ENCODE assay signal across 8 cellular contexts in genomic region chr11:117096140-117096972, GRCh38. TPM values are rescaled to one million over a fixed set of nuclear protein-coding genes. Genes with fewer than 3 reads are reported as not detected.
DNase-seq lines count a peak whose midpoint lies in the region; ATAC-seq and TF ChIP-seq lines count a peak whose summit lies in the region.

No MANE protein-coding gene starts in this region.

- H3K27ac ChIP-seq in DOHH2 (ENCODE audit: low read depth, low read length) (no peak overlapping the region), HCT116 (ENCODE audit: low read depth, low read length) (no peak overlapping the region), PC-9 (no peak overlapping the region), iPS-18a (ENCODE audit: low read length) (no peak overlapping the region), smooth muscle cell (ENCODE audit: low read depth) (peak overlapping the region; percentile 63)

- H3K4me3 Mint-ChIP-seq in activated naive CD8-positive, alpha-beta T cell treated with anti-CD3 and anti-CD28 coated beads for 36 hours: peak overlapping the region; percentile 91

- H3K27ac Mint-ChIP-seq in activated naive CD8-positive, alpha-beta T cell treated with anti-CD3 and anti-CD28 coated beads for 36 hours: peak overlapping the region; percentile 84

- H3K9me2 ChIP-seq in DOHH2 (replicated peaks; ENCODE audit: control insufficient read depth, low read length) (no peaks in the 10 kb centered on the region), HCT116 (ENCODE audit: insufficient read depth) (no peaks in the 10 kb centered on the region), PC-9 (ENCODE audit: insufficient read depth) (no peaks in the 10 kb centered on the region)

- no peaks in the 10 kb centered on the region; the same call in 1 of the 2 replicates for H3K36me3 ChIP-seq in DOHH2 (ENCODE audit: control insufficient read depth, low read length)
- H3K36me3 ChIP-seq in HCT116 (ENCODE audit: control insufficient read depth in 1 of 2, insufficient read depth in 2 of 2, low read length in 2 of 2): no peaks in the 10 kb centered on the region
- H3K36me3 ChIP-seq in PC-9 (ENCODE audit: low read depth): no peaks in the 10 kb centered on the region
- no peaks in the 10 kb centered on the region for H3K36me3 ChIP-seq in iPS-18a (ENCODE audit: control insufficient read depth, low read depth, low read length)
- H3K36me3 ChIP-seq in smooth muscle cell (ENCODE audit: low read depth): no peaks in the 10 kb centered on the region

- H2AFZ ChIP-seq in HCT116 (ENCODE audit: low read depth, low read length, poor library complexity, severe bottlenecking): no peak overlapping the region
- H2AFZ ChIP-seq in PC-9: no peak overlapping the region
- no peak overlapping the region for H2AFZ ChIP-seq in smooth muscle cell (ENCODE audit: low read depth)

- H3K27me3 Mint-ChIP-seq in activated naive CD8-positive, alpha-beta T cell treated with anti-CD3 and anti-CD28 coated beads for 36 hours: no peaks in the 10 kb centered on the region

- CTCF ChIA-PET in HCT116 (lab: Charles Lee) (interaction anchor here (1.0 kb wide), 2 partner anchors 217 to 305 kb away, joined by 3 read pairs; partner anchors contain the start of gene APOA5), PC-9 (lab: Charles Lee) (no interaction called here)

- RAD21 ChIA-PET in HCT116 (lab: Charles Lee; ENCODE audit: low non-redundant PET in 1 of 2, low total read pairs in 2 of 2, uncharacterized antibody in 2 of 2, unreplicated experiment in 2 of 2): no interaction called here

- no peaks in the 10 kb centered on the region for H3K9me3 ChIP-seq in DOHH2 (ENCODE audit: control insufficient read depth, insufficient read depth, low read length)
- H3K9me3 ChIP-seq in HCT116 (ENCODE audit: control insufficient read depth in 1 of 2, insufficient read depth in 1 of 2, low read depth in 1 of 2, low read length in 2 of 2): no peaks in the 10 kb centered on the region
- H3K9me3 ChIP-seq in PC-9 (ENCODE audit: insufficient read depth, low read depth): no peaks in the 10 kb centered on the region
- no peaks in the 10 kb centered on the region for H3K9me3 ChIP-seq in iPS-18a (ENCODE audit: control insufficient read depth, low read depth, low read length)
- no peaks in the 10 kb centered on the region for H3K9me3 ChIP-seq in smooth muscle cell (replicated peaks; ENCODE audit: low read depth)

- H3F3A ChIP-seq in DOHH2 (ENCODE audit: control insufficient read depth, insufficient read depth): 0 out of 2 replicates have a peak, but pooled peaks cover 2% of the 10 kb centered on the region
- peaks cover 27% of the 10 kb centered on the region for H3F3A ChIP-seq in PC-9 (ENCODE audit: insufficient read depth, low read depth)
- H3F3A ChIP-seq in smooth muscle cell (ENCODE audit: low read depth): no peaks in the 10 kb centered on the region

- peaks cover 8% of the 10 kb centered on the region for H3K9me3 Mint-ChIP-seq in activated naive CD8-positive, alpha-beta T cell treated with anti-CD3 and anti-CD28 coated beads for 36 hours

- no peak for TF ChIP-seq POLR2A in HCT116 (IDR thresholded peaks at IDR 0.05; ENCODE audit: borderline replicate concordance, extremely low read depth, insufficient read depth, insufficient read length)

- H3K4me1 Mint-ChIP-seq in activated naive CD8-positive, alpha-beta T cell treated with anti-CD3 and anti-CD28 coated beads for 36 hours: peaks cover 61% of the 10 kb centered on the region

- POLR2A ChIA-PET in HCT116 (lab: Charles Lee): interaction anchor here (0.9 kb wide), 1 partner anchor 8 kb away, joined by 3 read pairs; no protein-coding TSS in a partner anchor
- POLR2A ChIA-PET in PC-9 (lab: Charles Lee; ENCODE audit: unreplicated experiment): no interaction called here

- DNase-seq in HCT116 (ENCODE audit: low read depth, low spot score): no peak
- DNase-seq in PC-9: no peak
- peak; percentile 36 for DNase-seq in activated naive CD8-positive, alpha-beta T cell treated with anti-CD3 and anti-CD28 coated beads for 36 hours
- no peak for DNase-seq in smooth muscle cell (lab: John Stamatoyannopoulos, UW; ENCODE audit: unreplicated experiment)
- no peak for DNase-seq in omental fat pad (ENCODE audit: low spot score)

- 53% methylated on average over 6 of the region's 6 CpGs for WGBS in smooth muscle cell (ENCODE audit: low lambda C conversion rate)

- H4K20me1 ChIP-seq in DOHH2 (ENCODE audit: control insufficient read depth, insufficient read depth, low read depth, low read length) (peaks cover 13% of the 10 kb centered on the region; the same call in 1 of the 2 replicates), HCT116 (ENCODE audit: insufficient read depth) (no peaks in the 10 kb centered on the region), PC-9 (ENCODE audit: insufficient read depth) (peaks cover 30% of the 10 kb centered on the region), smooth muscle cell (ENCODE audit: low read depth) (peaks cover 60% of the 10 kb centered on the region)

- TF ChIP-seq RAD21 in HCT116 (IDR thresholded peaks at IDR 0.05; ENCODE audit: low read depth): peak; percentile 45; the same call in 1 of the 2 replicates

- H3K4me2 ChIP-seq in DOHH2 (ENCODE audit: low read length) (peak overlapping the region; percentile 76), HCT116 (ENCODE audit: low read length) (peak overlapping the region; percentile 96), PC-9 (peak overlapping the region; percentile 89), smooth muscle cell (peak overlapping the region; percentile 82)

- ATAC-seq in HCT116 (no peak), HG03571 (IDR thresholded peaks at IDR 0.05; ENCODE audit: unreplicated experiment) (no peak), omental fat pad (ENCODE audit: low FRiP score) (no peak)

- BruUV-seq in HCT116 (replicated peaks; lab: Mats Ljungman, UMichigan): no TSS peak
- TSS peak; percentile 45 for BruUV-seq in PC-9 (replicated peaks; lab: Mats Ljungman, UMichigan)

- TF ChIP-seq CTCF in DOHH2 (IDR thresholded peaks at IDR 0.05; ENCODE audit: low read depth, low read length, poor library complexity, severe bottlenecking) (no peak), HCT116 (IDR thresholded peaks at IDR 0.05 in 2 of 3, conservative IDR thresholded peaks at IDR 0.05 in 1 of 3; ENCODE audit: borderline replicate concordance in 1 of 3, insufficient read depth in 1 of 3, low read depth in 2 of 3, low read length in 2 of 3) (peak in 2 of 3 experiments; percentile 12 to 14; a peak in 1 of 6 replicates), PC-9 (conservative IDR thresholded peaks at IDR 0.05) (no peak), smooth muscle cell (IDR thresholded peaks at IDR 0.05; ENCODE audit: borderline replicate concordance, insufficient read depth, poor library complexity, severe bottlenecking) (no peak), omental fat pad (IDR thresholded peaks at IDR 0.05) (no peak)

- no peaks in the 10 kb centered on the region for H3K27me3 ChIP-seq in DOHH2 (ENCODE audit: control insufficient read depth, low read length)
- H3K27me3 ChIP-seq in HCT116 (ENCODE audit: insufficient read depth, low read length): no peaks in the 10 kb centered on the region
- H3K27me3 ChIP-seq in PC-9 (ENCODE audit: insufficient read depth, low read depth): no peaks in the 10 kb centered on the region
- no peaks in the 10 kb centered on the region for H3K27me3 ChIP-seq in iPS-18a (ENCODE audit: control insufficient read depth, insufficient read depth, low read length)
- no peaks in the 10 kb centered on the region for H3K27me3 ChIP-seq in smooth muscle cell (ENCODE audit: low read depth)

- H3K4me1 ChIP-seq in DOHH2 (ENCODE audit: control insufficient read depth, low read length) (peaks cover 41% of the 10 kb centered on the region), HCT116 (ENCODE audit: control insufficient read depth in 1 of 2, insufficient read depth in 2 of 2, low read length in 2 of 2) (peaks cover 23 to 36% of the 10 kb centered on the region in 2 experiments), PC-9 (replicated peaks; ENCODE audit: insufficient read depth) (peaks cover 43% of the 10 kb centered on the region), iPS-18a (ENCODE audit: control insufficient read depth, low read depth, low read length) (peaks cover 22% of the 10 kb centered on the region), smooth muscle cell (ENCODE audit: low read depth) (peaks cover 33% of the 10 kb centered on the region)

- H3K79me2 ChIP-seq in DOHH2 (ENCODE audit: control insufficient read depth, low read length) (peaks cover 70% of the 10 kb centered on the region), HCT116 (ENCODE audit: insufficient read depth, low read length) (peaks cover 66% of the 10 kb centered on the region), PC-9 (ENCODE audit: low read depth) (peaks cover 67% of the 10 kb centered on the region), smooth muscle cell (ENCODE audit: low read depth) (peaks cover 64% of the 10 kb centered on the region)

- H3K36me3 Mint-ChIP-seq in activated naive CD8-positive, alpha-beta T cell treated with anti-CD3 and anti-CD28 coated beads for 36 hours: peaks cover 20% of the 10 kb centered on the region

- H3K9ac ChIP-seq in HCT116 (ENCODE audit: low read length) (no peak overlapping the region), iPS-18a (ENCODE audit: low read length) (no peak overlapping the region), smooth muscle cell (ENCODE audit: low read depth) (peak overlapping the region; percentile 14)

- peak overlapping the region; percentile 77 for H3K4me3 ChIP-seq in DOHH2 (ENCODE audit: low read length)
- H3K4me3 ChIP-seq in HCT116 (replicated peaks in 1 of 2; ENCODE audit: low read depth in 1 of 2, low read length in 2 of 2): peak overlapping the region; percentile 79 to 83; a peak in 3 of 4 replicates
- peak overlapping the region; percentile 85; the same call in 1 of the 2 replicates for H3K4me3 ChIP-seq in PC-9
- peak overlapping the region; percentile 63 for H3K4me3 ChIP-seq in iPS-18a (ENCODE audit: low read length)
- peak overlapping the region; percentile 86 for H3K4me3 ChIP-seq in smooth muscle cell

- intact Hi-C loops in HCT116 (cut with micrococcal nuclease): loop anchor here (2.0 kb wide), 1 partner anchor 216 kb away; no protein-coding TSS in a partner anchor
- intact Hi-C loops in PC-9 (cut with micrococcal nuclease; ENCODE audit: unreplicated experiment): loop anchor here (5.0 to 10.0 kb wide), 2 partner anchors 69 to 112 kb away; no protein-coding TSS in a partner anchor

RNA-seq across cellular contexts. Expression of gene SIK3, which starts 1.9 kb away (rescaled TPM):
- total RNA-seq in HCT116 (2021; ENCODE audit: unreplicated experiment) (21.0 TPM), PC-9 (2021) (28.6 and 30.2 TPM in 2 replicates), smooth muscle cell (8.7 and 11.9 TPM in 2 replicates), omental fat pad (10 to 100 TPM; 31.2 to 54.6 (median 50.2) TPM)
- 14.4 and 14.7 TPM in 2 replicates for polyA plus RNA-seq in HCT116 (2012)
- 10 to 100 TPM; 22.8 to 24.0 TPM for total RNA-seq in activated naive CD8-positive, alpha-beta T cell treated with anti-CD3 and anti-CD28 coated beads for 36 hours
- 11.0 and 11.8 TPM in 2 replicates for polyA plus RNA-seq in smooth muscle cell

RNA-seq across cellular contexts. Expression of gene PAFAH1B2, which starts 47.7 kb away (rescaled TPM):
- total RNA-seq in HCT116 (2021; ENCODE audit: unreplicated experiment) (154 TPM), PC-9 (2021) (83.7 and 91.3 TPM in 2 replicates), smooth muscle cell (140 and 146 TPM in 2 replicates), omental fat pad (100 to 1,000 TPM in 2 of 4 donors, 10 to 100 TPM in 2; 76.0 to 108 (median 98.6) TPM)
- polyA plus RNA-seq in HCT116 (2012): 40.3 and 47.9 TPM in 2 replicates
- total RNA-seq in activated naive CD8-positive, alpha-beta T cell treated with anti-CD3 and anti-CD28 coated beads for 36 hours: 10 to 100 TPM; 67.5 to 67.6 TPM
- polyA plus RNA-seq in smooth muscle cell: 30.7 and 42.9 TPM in 2 replicates

Comparison
In these comparisons a context has a peak if more than half of its experiments do, and no peak if none do; other contexts are left out.
1. CTCF ChIP-seq: peak in HCT116 (2 of 3); none in DOHH2 (single experiment), PC-9 (single experiment), smooth muscle cell (single experiment) and omental fat pad (0 of 3).
2. Peak in every context shown above with its lines, with median percentiles within 50 percentile points of each other: H3K4me2 ChIP-seq and H3K4me3 ChIP-seq.